Comparison of ENCODE assay signal across 12 cellular contexts in genomic region chr6:84411060-84411629, GRCh38.
A peak's percentile ranks its signal among the peaks of the same experiment; 100 is the strongest.
DNase-seq lines count a peak whose midpoint lies in the region; FAIRE-seq and TF ChIP-seq lines count a peak whose summit lies in the region.
"Had no signal": no experiment of that assay in that cellular context is flagged by ENCODE, and none has a peak within 500 bp of the region (broad histone marks: within the 10 kb centered on the region; RNA-seq: fewer than 3 reads in every experiment).

No MANE protein-coding gene starts in this region.

- peaks cover 7% of the 10 kb centered on the region for H3K4me1 Mint-ChIP-seq in endodermal cell
- H3K4me1 Mint-ChIP-seq: CD8-positive, alpha-beta memory T cell had no signal

- H4K20me1 ChIP-seq in PC-9 (ENCODE audit: insufficient read depth), result no peaks in the 10 kb centered on the region

- H3K4me2 ChIP-seq in PC-9, result no peak overlapping the region

- H3K27ac ChIP-seq in PC-9 (no peak overlapping the region), substantia nigra (ENCODE audit: low read depth, low read length, poor library complexity, severe bottlenecking) (no peak overlapping the region), endodermal cell (ENCODE audit: low read depth, low read length) (no peak overlapping the region)
- H3K27ac ChIP-seq: neutrophil, VCaP had no signal

- no peak overlapping the region for H3K4me3 Mint-ChIP-seq in endodermal cell
- H3K4me3 Mint-ChIP-seq: CD8-positive, alpha-beta memory T cell had no signal

- no peaks in the 10 kb centered on the region for H3K27me3 Mint-ChIP-seq in endodermal cell (ENCODE audit: insufficient read depth)
- H3K27me3 Mint-ChIP-seq: CD8-positive, alpha-beta memory T cell had no signal

- DNase-seq in GM04504 (ENCODE audit: low read depth) (peak; percentile 64), NCI-H1417 treated with DMSO at 0.1 percent for 48 hours (lab: John Stamatoyannopoulos, UW) (peak; percentile 48), bronchial epithelial cell (ENCODE audit: low read depth) (peak; percentile 48), renal cortical epithelial cell (ENCODE audit: low read depth) (peak; percentile 45), PC-9 (no peak), substantia nigra (lab: John Stamatoyannopoulos, UW) (no peak), endodermal cell (no peak), pons (ENCODE audit: low spot score) (no peak)
- DNase-seq: CD8-positive, alpha-beta memory T cell; NCI-H446 had no signal

- POLR2A ChIA-PET in PC-9 (lab: Charles Lee; ENCODE audit: unreplicated experiment), result no interaction called here

- no peak for FAIRE-seq in bronchial epithelial cell (lab: Jason Lieb, UNC)

- BruUV-seq in PC-9 (replicated peaks; lab: Mats Ljungman, UMichigan), result no TSS peak

- intact Hi-C loops in PC-9 (cut with micrococcal nuclease; ENCODE audit: unreplicated experiment), result no loop called here

- no peaks in the 10 kb centered on the region for H3K9me3 Mint-ChIP-seq in endodermal cell
- H3K9me3 Mint-ChIP-seq: CD8-positive, alpha-beta memory T cell had no signal

- no peaks in the 10 kb centered on the region for H3K79me2 ChIP-seq in PC-9 (ENCODE audit: low read depth)

- CTCF ChIA-PET in PC-9 (lab: Charles Lee), result no interaction called here

- H3K27ac Mint-ChIP-seq in endodermal cell, result no peak overlapping the region
- H3K27ac Mint-ChIP-seq: CD8-positive, alpha-beta memory T cell had no signal

- 74 to 100% methylated on average over 1 of the region's 1 CpG for WGBS in endodermal cell (ENCODE audit: insufficient coverage in 1 of 2, insufficient read length in 1 of 2), 2 experiments

- H3K9me3 ChIP-seq in PC-9 (ENCODE audit: insufficient read depth, low read depth) (no peaks in the 10 kb centered on the region), endodermal cell (ENCODE audit: control insufficient read depth, low read length) (no peaks in the 10 kb centered on the region)
- H3K9me3 ChIP-seq: neutrophil had no signal

- H3F3A ChIP-seq in PC-9 (ENCODE audit: insufficient read depth, low read depth), result no peaks in the 10 kb centered on the region

- H3K27me3 ChIP-seq in bronchial epithelial cell (ENCODE audit: control insufficient read depth, insufficient read depth, low read length) (no peaks in the 10 kb centered on the region), PC-9 (ENCODE audit: insufficient read depth, low read depth) (no peaks in the 10 kb centered on the region), endodermal cell (ENCODE audit: control insufficient read depth, insufficient read depth, low read length, poor library complexity, severe bottlenecking) (no peaks in the 10 kb centered on the region)
- H3K27me3 ChIP-seq: neutrophil had no signal

- H3K4me3 ChIP-seq in bronchial epithelial cell (ENCODE audit: low read depth, low read length), result no peak overlapping the region
- no peak overlapping the region for H3K4me3 ChIP-seq in PC-9
- H3K4me3 ChIP-seq in endodermal cell (ENCODE audit: low read length), result no peak overlapping the region

- no peaks in the 10 kb centered on the region for H3K4me1 ChIP-seq in PC-9 (replicated peaks; ENCODE audit: insufficient read depth)
- no peaks in the 10 kb centered on the region for H3K4me1 ChIP-seq in endodermal cell (ENCODE audit: control insufficient read depth, insufficient read depth, low read length)

- H3K9me2 ChIP-seq in PC-9 (ENCODE audit: insufficient read depth), result no peaks in the 10 kb centered on the region

- H3K36me3 ChIP-seq in bronchial epithelial cell (ENCODE audit: control insufficient read depth, insufficient read depth, low read length) (no peaks in the 10 kb centered on the region), PC-9 (ENCODE audit: low read depth) (no peaks in the 10 kb centered on the region), endodermal cell (ENCODE audit: control insufficient read depth, insufficient read depth, low read length) (no peaks in the 10 kb centered on the region)
- H3K36me3 ChIP-seq: neutrophil had no signal

- no peak overlapping the region for H2AFZ ChIP-seq in PC-9

- H3K9ac ChIP-seq in endodermal cell (ENCODE audit: extremely low read depth, low read length, poor library complexity, severe bottlenecking), result no peak overlapping the region

- no peaks in the 10 kb centered on the region for H3K36me3 Mint-ChIP-seq in endodermal cell (ENCODE audit: low read depth)
- H3K36me3 Mint-ChIP-seq: CD8-positive, alpha-beta memory T cell had no signal

- TF ChIP-seq CTCF in bronchial epithelial cell (IDR thresholded peaks at IDR 0.05; ENCODE audit: insufficient read depth, low read length, severe bottlenecking) (no peak), PC-9 (conservative IDR thresholded peaks at IDR 0.05) (no peak), endodermal cell (conservative IDR thresholded peaks at IDR 0.05) (no peak)

Comparison
In these comparisons a context has a peak if more than half of its experiments do, and no peak if none do; other contexts are left out.
1. DNase-seq: peak in GM04504 (single experiment), NCI-H1417 treated with DMSO at 0.1 percent for 48 hours (single experiment), bronchial epithelial cell (single experiment) and renal cortical epithelial cell (single experiment); none in PC-9 (0 of 2), substantia nigra (0 of 49), endodermal cell (single experiment) and pons (single experiment).